In genomic region chr11:105490333-105490732, GRCh38 we compare ENCODE assay signal across 22 cellular contexts.
DNase-seq lines count a peak whose midpoint lies in the region; ATAC-seq and TF ChIP-seq lines count a peak whose summit lies in the region.
"Had no signal": no experiment of that assay in that cellular context is flagged by ENCODE, and none has a peak within 500 bp of the region (broad histone marks: within the 10 kb centered on the region; RNA-seq: fewer than 3 reads in every experiment).

No MANE protein-coding gene starts in this region.

- H3K36me3 ChIP-seq in ACC112 (ENCODE audit: insufficient read depth, low read length) (no peaks in the 10 kb centered on the region), suprapubic skin (no peaks in the 10 kb centered on the region)
- H3K36me3 ChIP-seq: BLaER1 treated with 17β-estradiol and CSF1 and Interleukin-3, amounts not matched to agents 10 nM and 100 nM; Peyer's patch had no signal

- WGBS in suprapubic skin = 73% methylated on average over 1 of the region's 1 CpG

- no peak for TF ChIP-seq CTCF in suprapubic skin (IDR thresholded peaks at IDR 0.05)

- no peak for TF ChIP-seq EP300 in suprapubic skin (IDR thresholded peaks at IDR 0.05)

- H3K4me3 ChIP-seq in ACC112 (ENCODE audit: low read depth, low read length) (no peak overlapping the region), suprapubic skin (no peak overlapping the region)
- H3K4me3 ChIP-seq: BLaER1 treated with 17β-estradiol and CSF1 and Interleukin-3, amounts not matched to agents 10 nM and 100 nM; Peyer's patch; SK-N-MC had no signal

- no peaks in the 10 kb centered on the region for H3K79me2 ChIP-seq in ACC112 (ENCODE audit: control insufficient read depth, insufficient read depth, low read length, unreplicated experiment)

- no peaks in the 10 kb centered on the region for H3K9me3 ChIP-seq in suprapubic skin
- H3K9me3 ChIP-seq: BLaER1 treated with 17β-estradiol and CSF1 and Interleukin-3, amounts not matched to agents 10 nM and 100 nM; Peyer's patch had no signal

- H2AFZ ChIP-seq in ACC112 (ENCODE audit: low read length, unreplicated experiment) = peak overlapping the region; percentile 20

- no peak for TF ChIP-seq POLR2A in suprapubic skin (IDR thresholded peaks at IDR 0.05)

- ATAC-seq in GM19372 (IDR thresholded peaks at IDR 0.05; ENCODE audit: low read depth, unreplicated experiment) (peak; percentile 63), HG03342 (IDR thresholded peaks at IDR 0.05; ENCODE audit: unreplicated experiment) (peak; percentile 74)
- ATAC-seq: HCT116 had no signal

- DNase-seq in RPMI8226 = peak; percentile 13
- DNase-seq in suprapubic skin (ENCODE audit: low spot score in 2 of 2) = no peak
- no peak for DNase-seq in iPS-NIHi11 (ENCODE audit: low spot score)
- no peak for DNase-seq in GM19240 (ENCODE audit: insufficient read length, low spot score)
- DNase-seq: 8988T; AML-193; CD4-positive, alpha-beta T cell; DMS53; NCI-H1048; NCI-H1417; NCI-H1694; NCI-H2081; NCI-H2227 treated with DMSO at 0.1 percent for 48 hours; NCI-H526 treated with DMSO at 0.1 percent for 48 hours; Peyer's patch; SIG-M5 had no signal

- H3K4me1 ChIP-seq in ACC112 (ENCODE audit: control insufficient read depth, insufficient read depth, low read length, unreplicated experiment) (no peaks in the 10 kb centered on the region), suprapubic skin (no peaks in the 10 kb centered on the region)
- H3K4me1 ChIP-seq: Peyer's patch had no signal

- H3K27me3 ChIP-seq in ACC112 (ENCODE audit: insufficient read depth, low read length) (no peaks in the 10 kb centered on the region), suprapubic skin (no peaks in the 10 kb centered on the region)
- H3K27me3 ChIP-seq: BLaER1 treated with 17β-estradiol and CSF1 and Interleukin-3, amounts not matched to agents 10 nM and 100 nM; Peyer's patch had no signal

- no peak overlapping the region for H3K27ac ChIP-seq in ACC112 (ENCODE audit: low read depth, low read length)
- no peak overlapping the region for H3K27ac ChIP-seq in suprapubic skin
- H3K27ac ChIP-seq: BLaER1 treated with 17β-estradiol and CSF1 and Interleukin-3, amounts not matched to agents 10 nM and 100 nM; Peyer's patch; SK-N-MC had no signal
